Comparison of ENCODE assay signal across 22 cellular contexts in the genomic region with DNA sequence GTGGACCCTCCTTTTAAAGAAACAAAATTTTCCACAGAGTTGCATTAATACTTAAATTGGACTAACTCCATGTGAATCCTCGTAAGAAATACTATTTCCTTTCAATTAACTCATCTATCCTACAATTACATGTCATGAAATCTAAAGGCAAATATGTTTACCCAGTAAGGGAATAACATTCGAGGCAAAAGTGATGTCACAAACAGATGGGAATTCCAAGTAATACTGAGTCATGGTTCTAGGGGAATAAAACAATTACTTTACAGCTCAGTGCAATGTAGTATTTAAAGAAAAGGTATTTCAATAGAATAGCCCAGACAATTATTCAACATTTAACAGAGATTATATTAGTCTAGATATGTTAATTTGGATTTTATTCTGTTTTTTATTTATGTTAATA.
DNase-seq lines count a peak whose midpoint lies in the region; ATAC-seq and TF ChIP-seq lines count a peak whose summit lies in the region.
"Had no signal": no experiment of that assay in that cellular context is flagged by ENCODE, and none has a peak within 500 bp of the region (broad histone marks: within the 10 kb centered on the region; RNA-seq: fewer than 3 reads in every experiment).

No MANE protein-coding gene starts in this region.

- H3K36me3 Mint-ChIP-seq in activated CD4-positive, alpha-beta T cell treated with anti-CD3 and anti-CD28 coated beads, Interleukin-2, amount 10 ng/mL, durations not matched to agents 24 days and 14 days (ENCODE audit: low read depth), result no peaks in the 10 kb centered on the region
- H3K36me3 Mint-ChIP-seq: activated naive CD8-positive, alpha-beta T cell treated with anti-CD3 and anti-CD28 coated beads, Interleukin-2, amount 10 ng/mL, durations not matched to agents 7 days and 5 days; CD4-positive, alpha-beta memory T cell had no signal

- DNase-seq in HFF-Myc (ENCODE audit: extremely low read depth, low read depth), result peak; percentile 2
- peak; percentile 18 for DNase-seq in amniotic epithelial cell (ENCODE audit: low read depth)
- DNase-seq in foreskin keratinocyte, result peak; percentile 24 to 64
- no peak for DNase-seq in NCI-H1048 (lab: John Stamatoyannopoulos, UW)
- DNase-seq in GF-D8 (lab: John Stamatoyannopoulos, UW), result no peak
- DNase-seq in NK-92 (lab: John Stamatoyannopoulos, UW; ENCODE audit: unreplicated experiment), result no peak
- no peak for DNase-seq in activated CD4-positive, alpha-beta T cell treated with anti-CD3 and anti-CD28 coated beads, Interleukin-2, amount 10 ng/mL, durations not matched to agents 24 days and 14 days
- DNase-seq: activated CD4-positive, CD25-positive, alpha-beta regulatory T cell; activated naive CD8-positive, alpha-beta T cell treated with anti-CD3 and anti-CD28 coated beads, Interleukin-2, amount 10 ng/mL, durations not matched to agents 7 days and 5 days; caudate nucleus; CD4-positive, alpha-beta memory T cell; DMS79; foreskin melanocyte; NCI-H2081 treated with DMSO at 0.1 percent for 48 hours; NCI-H524; stimulated activated CD4-positive, alpha-beta T cell treated with anti-CD3 and anti-CD28 coated beads, Interleukin-12 subunit alpha, Interleukin-12 subunit beta, amount 100 ng/mL, for 4 hours had no signal

- TF ChIP-seq CTCF in HFF-Myc (IDR thresholded peaks at IDR 0.05; ENCODE audit: low read depth, low read length, missing control alignments) (no peak), foreskin keratinocyte (conservative IDR thresholded peaks at IDR 0.05) (no peak)

- no peak overlapping the region for H3K4me3 ChIP-seq in ACC112 (ENCODE audit: low read depth, low read length)
- no peak overlapping the region for H3K4me3 ChIP-seq in HFF-Myc (replicated peaks; ENCODE audit: low read depth, low read length)
- H3K4me3 ChIP-seq: K562 had no signal

- H3K27ac Mint-ChIP-seq in activated CD4-positive, alpha-beta T cell treated with anti-CD3 and anti-CD28 coated beads, Interleukin-2, amount 10 ng/mL, durations not matched to agents 24 days and 14 days, result no peak overlapping the region
- H3K27ac Mint-ChIP-seq: activated naive CD8-positive, alpha-beta T cell treated with anti-CD3 and anti-CD28 coated beads, Interleukin-2, amount 10 ng/mL, durations not matched to agents 7 days and 5 days; activated T-helper 17 cell treated with anti-CD3 and anti-CD28 coated beads, Interleukin-2, amount 50 U/mL, for 72 hours; CD4-positive, alpha-beta memory T cell had no signal

- no peaks in the 10 kb centered on the region for H3K27me3 Mint-ChIP-seq in activated CD4-positive, alpha-beta T cell treated with anti-CD3 and anti-CD28 coated beads, Interleukin-2, amount 10 ng/mL, durations not matched to agents 24 days and 14 days
- H3K27me3 Mint-ChIP-seq: activated T-helper 17 cell treated with anti-CD3 and anti-CD28 coated beads, Interleukin-2, amount 50 U/mL, for 72 hours had no signal

- no peaks in the 10 kb centered on the region for H3K79me2 ChIP-seq in ACC112 (ENCODE audit: control insufficient read depth, insufficient read depth, low read length, unreplicated experiment)

- no peaks in the 10 kb centered on the region for H3K4me1 Mint-ChIP-seq in activated CD4-positive, alpha-beta T cell treated with anti-CD3 and anti-CD28 coated beads, Interleukin-2, amount 10 ng/mL, durations not matched to agents 24 days and 14 days
- H3K4me1 Mint-ChIP-seq: activated naive CD8-positive, alpha-beta T cell treated with anti-CD3 and anti-CD28 coated beads, Interleukin-2, amount 10 ng/mL, durations not matched to agents 7 days and 5 days; activated T-helper 17 cell treated with anti-CD3 and anti-CD28 coated beads, Interleukin-2, amount 50 U/mL, for 72 hours; CD4-positive, alpha-beta memory T cell; neural crest cell had no signal

- no peaks in the 10 kb centered on the region for H3K9me3 Mint-ChIP-seq in activated CD4-positive, alpha-beta T cell treated with anti-CD3 and anti-CD28 coated beads, Interleukin-2, amount 10 ng/mL, durations not matched to agents 24 days and 14 days
- H3K9me3 Mint-ChIP-seq: activated naive CD8-positive, alpha-beta T cell treated with anti-CD3 and anti-CD28 coated beads, Interleukin-2, amount 10 ng/mL, durations not matched to agents 7 days and 5 days; activated T-helper 17 cell treated with anti-CD3 and anti-CD28 coated beads, Interleukin-2, amount 50 U/mL, for 72 hours had no signal

- intact Hi-C loops in activated CD4-positive, alpha-beta T cell treated with anti-CD3 and anti-CD28 coated beads, Interleukin-2, amount 10 ng/mL, durations not matched to agents 24 days and 14 days (cut with micrococcal nuclease), result no loop called here

- H2AFZ ChIP-seq in ACC112 (ENCODE audit: low read length, unreplicated experiment), result no peak overlapping the region

- H3K27ac ChIP-seq in ACC112 (ENCODE audit: low read depth, low read length) (peak overlapping the region; percentile 29; the same call in 1 of the 2 replicates), foreskin keratinocyte (no peak overlapping the region)
- H3K27ac ChIP-seq: HL-60 had no signal

- ATAC-seq in foreskin keratinocyte, result peak; percentile 93
- ATAC-seq: activated T-helper 17 cell treated with anti-CD3 and anti-CD28 coated beads, Interleukin-2, amount 50 U/mL, for 72 hours; K562; left lobe of liver had no signal

- no peak overlapping the region for H3K4me3 Mint-ChIP-seq in activated CD4-positive, alpha-beta T cell treated with anti-CD3 and anti-CD28 coated beads, Interleukin-2, amount 10 ng/mL, durations not matched to agents 24 days and 14 days
- H3K4me3 Mint-ChIP-seq: activated naive CD8-positive, alpha-beta T cell treated with anti-CD3 and anti-CD28 coated beads, Interleukin-2, amount 10 ng/mL, durations not matched to agents 7 days and 5 days; activated T-helper 17 cell treated with anti-CD3 and anti-CD28 coated beads, Interleukin-2, amount 50 U/mL, for 72 hours; CD4-positive, alpha-beta memory T cell; neural crest cell had no signal

- H3K27me3 ChIP-seq in ACC112 (ENCODE audit: insufficient read depth, low read length) (no peaks in the 10 kb centered on the region), foreskin keratinocyte (no peaks in the 10 kb centered on the region)

- H3K36me3 ChIP-seq in ACC112 (ENCODE audit: insufficient read depth, low read length), result no peaks in the 10 kb centered on the region

- peaks cover 4% of the 10 kb centered on the region for H3K4me1 ChIP-seq in ACC112 (ENCODE audit: control insufficient read depth, insufficient read depth, low read length, unreplicated experiment)
- H3K4me1 ChIP-seq in foreskin keratinocyte, result no peaks in the 10 kb centered on the region

Comparison
In these comparisons a context has a peak if more than half of its experiments do, and no peak if none do; other contexts are left out.
1. DNase-seq: peak in HFF-Myc (single experiment), amniotic epithelial cell (single experiment) and foreskin keratinocyte (2 of 2); none in NCI-H1048 (single experiment), GF-D8 (single experiment), NK-92 (single experiment) and activated CD4-positive, alpha-beta T cell treated with anti-CD3 and anti-CD28 coated beads, Interleukin-2, amount 10 ng/mL, durations not matched to agents 24 days and 14 days (single experiment).